In the genomic region with DNA sequence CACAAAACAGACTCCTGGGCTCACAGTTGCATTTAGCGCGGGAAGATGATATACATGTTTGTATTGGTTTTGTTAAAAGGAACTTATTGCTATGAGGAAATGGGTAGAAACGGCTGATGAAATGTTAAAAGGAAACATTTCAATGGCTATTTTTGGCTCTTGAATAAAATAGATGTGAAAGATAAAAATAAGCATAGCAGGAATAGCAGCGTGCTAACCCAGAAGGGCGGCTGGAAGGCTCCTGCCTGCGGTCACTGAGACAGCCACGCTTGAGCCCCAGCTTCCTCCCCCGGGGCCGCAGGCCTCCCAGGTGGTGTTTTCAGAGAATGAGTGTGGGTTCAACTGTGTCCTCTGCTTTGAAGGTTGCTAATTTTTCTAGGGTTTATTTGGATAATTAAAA, we compare ENCODE assay signal across 9 cellular contexts. TPM values are rescaled to one million over a fixed set of nuclear protein-coding genes. Genes with fewer than 3 reads are reported as not detected.
A peak's percentile ranks its signal among the peaks of the same experiment; 100 is the strongest.
DNase-seq lines count a peak whose midpoint lies in the region; ATAC-seq and TF ChIP-seq lines count a peak whose summit lies in the region.
"Had no signal": no experiment of that assay in that cellular context is flagged by ENCODE, and none has a peak within 500 bp of the region (broad histone marks: within the 10 kb centered on the region; RNA-seq: fewer than 3 reads in every experiment).

No MANE protein-coding gene starts in this region.

- H3K9me3 ChIP-seq in OCI-LY7 (ENCODE audit: low read length): no peaks in the 10 kb centered on the region; the same call in 1 of the 2 replicates
- no peaks in the 10 kb centered on the region for H3K9me3 ChIP-seq in thoracic aorta

- H2AFZ ChIP-seq in OCI-LY7 (ENCODE audit: low read length): no peak overlapping the region

- no peaks in the 10 kb centered on the region for H4K20me1 ChIP-seq in OCI-LY7 (ENCODE audit: insufficient read depth, low read length)

- H3K36me3 Mint-ChIP-seq in activated naive CD8-positive, alpha-beta T cell treated with anti-CD3 and anti-CD28 coated beads, Interleukin-2, amount 50 U/mL, for 24 hours (ENCODE audit: low read depth): peaks cover 13% of the 10 kb centered on the region
- H3K36me3 Mint-ChIP-seq in activated naive CD8-positive, alpha-beta T cell treated with anti-CD3 and anti-CD28 coated beads for 36 hours: peaks cover 4% of the 10 kb centered on the region
- peaks cover 31% of the 10 kb centered on the region for H3K36me3 Mint-ChIP-seq in MCF 10A (ENCODE audit: insufficient read depth, unreplicated experiment)

- H3K27me3 ChIP-seq in thoracic aorta (replicated peaks; ENCODE audit: insufficient read depth): no peaks in the 10 kb centered on the region

- POLR2A ChIA-PET in OCI-LY7 (lab: Charles Lee) (interaction anchor here (0.6 kb wide), 2 partner anchors 11 to 1250 kb away, joined by 3 read pairs; no protein-coding TSS in a partner anchor), MCF 10A (lab: Yijun Ruan, JAX) (no interaction called here)

- no peaks in the 10 kb centered on the region for H3K9me2 ChIP-seq in OCI-LY7 (ENCODE audit: insufficient read depth, low read length)

- no peak for TF ChIP-seq CTCF in OCI-LY7 (conservative IDR thresholded peaks at IDR 0.05; ENCODE audit: low read length)
- no peak for TF ChIP-seq CTCF in thoracic aorta (IDR thresholded peaks at IDR 0.05)
- TF ChIP-seq CTCF in MCF 10A (IDR thresholded peaks at IDR 0.05; ENCODE audit: unreplicated experiment): no peak

- H3K36me3 ChIP-seq in OCI-LY7 (ENCODE audit: insufficient read depth, low read length) (peaks cover 70% of the 10 kb centered on the region), thoracic aorta (no peaks in the 10 kb centered on the region)

- peak; percentile 31 for ATAC-seq in activated naive CD8-positive, alpha-beta T cell treated with anti-CD3 and anti-CD28 coated beads, Interleukin-2, amount 50 U/mL, for 24 hours
- ATAC-seq in HG02973 (IDR thresholded peaks at IDR 0.05; ENCODE audit: unreplicated experiment): peak; percentile 68
- no peak for ATAC-seq in thoracic aorta (ENCODE audit: insufficient number of reproducible peaks, low FRiP score, low read depth)
- ATAC-seq: left lobe of liver had no signal

- no peaks in the 10 kb centered on the region for H3K79me2 ChIP-seq in OCI-LY7 (ENCODE audit: insufficient read depth, low read depth, low read length)

- CTCF ChIA-PET in OCI-LY7 (lab: Charles Lee; ENCODE audit: unreplicated experiment) (interaction anchor here (1.0 to 1.4 kb wide), 2 partner anchors 11 to 39 kb away, joined by 3 to 4 read pairs; no protein-coding TSS in a partner anchor), MCF 10A (lab: Yijun Ruan, JAX) (interaction anchor here (0.9 to 6.7 kb wide), 2 partner anchors 24 to 131 kb away, joined by 3 to 54 read pairs; no protein-coding TSS in a partner anchor)

- no peak overlapping the region for H3K4me3 Mint-ChIP-seq in activated naive CD8-positive, alpha-beta T cell treated with anti-CD3 and anti-CD28 coated beads, Interleukin-2, amount 50 U/mL, for 24 hours
- H3K4me3 Mint-ChIP-seq in activated naive CD8-positive, alpha-beta T cell treated with anti-CD3 and anti-CD28 coated beads for 36 hours: no peak overlapping the region
- no peak overlapping the region for H3K4me3 Mint-ChIP-seq in MCF 10A (ENCODE audit: unreplicated experiment)

- H3K4me1 ChIP-seq in OCI-LY7 (ENCODE audit: insufficient read depth, low read length, poor library complexity, severe bottlenecking) (peaks cover 58% of the 10 kb centered on the region), thoracic aorta (ENCODE audit: control insufficient read depth in 1 of 2, low read depth in 2 of 2) (peaks cover 10 to 20% of the 10 kb centered on the region in 2 donors)

- H3K4me2 ChIP-seq in OCI-LY7 (ENCODE audit: low read length): peak overlapping the region; percentile 61

- no TSS peak for BruUV-seq in OCI-LY7 (replicated peaks; lab: Mats Ljungman, UMichigan)
- BruUV-seq in MCF 10A (replicated peaks; lab: Mats Ljungman, UMichigan): no TSS peak

- no peaks in the 10 kb centered on the region for H3K27me3 Mint-ChIP-seq in activated naive CD8-positive, alpha-beta T cell treated with anti-CD3 and anti-CD28 coated beads, Interleukin-2, amount 50 U/mL, for 24 hours
- H3K27me3 Mint-ChIP-seq in activated naive CD8-positive, alpha-beta T cell treated with anti-CD3 and anti-CD28 coated beads for 36 hours: no peaks in the 10 kb centered on the region
- H3K27me3 Mint-ChIP-seq in MCF 10A (ENCODE audit: insufficient read depth, unreplicated experiment): no peaks in the 10 kb centered on the region

- H3K27ac Mint-ChIP-seq in activated naive CD8-positive, alpha-beta T cell treated with anti-CD3 and anti-CD28 coated beads, Interleukin-2, amount 50 U/mL, for 24 hours: peak overlapping the region; percentile 43
- H3K27ac Mint-ChIP-seq in activated naive CD8-positive, alpha-beta T cell treated with anti-CD3 and anti-CD28 coated beads for 36 hours: no peak overlapping the region
- no peak overlapping the region for H3K27ac Mint-ChIP-seq in MCF 10A (ENCODE audit: low read depth, unreplicated experiment)

- H3K4me3 ChIP-seq in OCI-LY7 (ENCODE audit: low read depth, low read length, poor library complexity, severe bottlenecking) (peak overlapping the region; percentile 22), thoracic aorta (peak overlapping the region; percentile 21)

- H3K27ac ChIP-seq in OCI-LY7 (ENCODE audit: low read depth, low read length, poor library complexity, severe bottlenecking): peak overlapping the region; percentile 77
- H3K27ac ChIP-seq in thoracic aorta: peak overlapping the region in 1 of 2 donors; percentile 52

- no peaks in the 10 kb centered on the region for H3K9me3 Mint-ChIP-seq in activated naive CD8-positive, alpha-beta T cell treated with anti-CD3 and anti-CD28 coated beads, Interleukin-2, amount 50 U/mL, for 24 hours
- no peaks in the 10 kb centered on the region for H3K9me3 Mint-ChIP-seq in activated naive CD8-positive, alpha-beta T cell treated with anti-CD3 and anti-CD28 coated beads for 36 hours
- peaks cover 17% of the 10 kb centered on the region for H3K9me3 Mint-ChIP-seq in MCF 10A (ENCODE audit: unreplicated experiment)

- H3K4me1 Mint-ChIP-seq in activated naive CD8-positive, alpha-beta T cell treated with anti-CD3 and anti-CD28 coated beads, Interleukin-2, amount 50 U/mL, for 24 hours: peaks cover 39% of the 10 kb centered on the region
- H3K4me1 Mint-ChIP-seq in activated naive CD8-positive, alpha-beta T cell treated with anti-CD3 and anti-CD28 coated beads for 36 hours: peaks cover 20% of the 10 kb centered on the region
- no peaks in the 10 kb centered on the region for H3K4me1 Mint-ChIP-seq in MCF 10A (ENCODE audit: insufficient read depth, unreplicated experiment)

- no peak for DNase-seq in activated naive CD8-positive, alpha-beta T cell treated with anti-CD3 and anti-CD28 coated beads, Interleukin-2, amount 50 U/mL, for 24 hours
- DNase-seq in activated naive CD8-positive, alpha-beta T cell treated with anti-CD3 and anti-CD28 coated beads for 36 hours: no peak
- DNase-seq in OCI-LY7 (ENCODE audit: low spot score) (peak; percentile 88), thoracic aorta (ENCODE audit: low spot score) (no peak), NCI-H1105 (lab: John Stamatoyannopoulos, UW) (no peak), MCF 10A (ENCODE audit: unreplicated experiment) (no peak), DMS153 treated with DMSO at 0.1 percent for 48 hours (lab: John Stamatoyannopoulos, UW; ENCODE audit: unreplicated experiment) (no peak)

- intact Hi-C loops in OCI-LY7 (cut with micrococcal nuclease; ENCODE audit: unreplicated experiment) (no loop called here), MCF 10A (cut with micrococcal nuclease) (no loop called here)

RNA-seq across cellular contexts. Expression of a gene that starts 35.0 kb away (rescaled TPM):
- total RNA-seq in activated naive CD8-positive, alpha-beta T cell treated with anti-CD3 and anti-CD28 coated beads for 36 hours: under 1 TPM; 0.04 to 0.38 TPM
- 7.8 and 11.1 TPM in 2 replicates for total RNA-seq in OCI-LY7 (2014; rRNA removed; shearing (Covaris generic))
- total RNA-seq in OCI-LY7 (2022) (9.7 and 10.2 TPM in 2 replicates), thoracic aorta (1 to 10 TPM; 3.5 to 5.6 TPM), MCF 10A (2022) (7.3 and 9.3 TPM in 2 replicates)
